11 cellular contexts compared by ENCODE assay signal in genomic region chr3:196486263-196486662, GRCh38. TPM values are rescaled to one million over a fixed set of nuclear protein-coding genes. Genes with fewer than 3 reads are reported as not detected.
DNase-seq lines count a peak whose midpoint lies in the region; ATAC-seq and TF ChIP-seq lines count a peak whose summit lies in the region.
"Had no signal": no experiment of that assay in that cellular context is flagged by ENCODE, and none has a peak within 500 bp of the region (broad histone marks: within the 10 kb centered on the region; RNA-seq: fewer than 3 reads in every experiment).

No MANE protein-coding gene starts in this region.

- H4K20me1 ChIP-seq in PC-3 (ENCODE audit: low read length) = no peaks in the 10 kb centered on the region

- H2AFZ ChIP-seq in PC-3 (ENCODE audit: low read length) = no peak overlapping the region

- no peak overlapping the region for H3K9ac ChIP-seq in PC-3 (ENCODE audit: low read length)

- no peaks in the 10 kb centered on the region for H3F3A ChIP-seq in PC-3 (ENCODE audit: low read length, unreplicated experiment)

- no peak overlapping the region for H3K27ac ChIP-seq in PC-3 (ENCODE audit: low read length)
- H3K27ac ChIP-seq: SJCRH30 had no signal

- H3K4me3 Mint-ChIP-seq in activated naive CD4-positive, alpha-beta T cell treated with anti-CD3 and anti-CD28 coated beads for 36 hours = no peak overlapping the region
- H3K4me3 Mint-ChIP-seq: IgD-negative memory B cell had no signal

- intact Hi-C loops in activated naive CD4-positive, alpha-beta T cell treated with anti-CD3 and anti-CD28 coated beads for 36 hours (cut with micrococcal nuclease) = loop anchor here (1.0 kb wide), 1 partner anchor 33 kb away; no protein-coding TSS in a partner anchor
- intact Hi-C loops in PC-3 (cut with micrococcal nuclease) = loop anchor here (2.0 to 5.0 kb wide), 3 partner anchors 15 to 76 kb away; no protein-coding TSS in a partner anchor

- POLR2A ChIA-PET in PC-3 (lab: Charles Lee; ENCODE audit: unreplicated experiment) = interaction anchor here (0.6 to 0.7 kb wide), 2 partner anchors 16 to 34 kb away, joined by 3 to 5 read pairs; no protein-coding TSS in a partner anchor

- H3K4me2 ChIP-seq in PC-3 (ENCODE audit: low read length) = no peak overlapping the region

- no peaks in the 10 kb centered on the region for H3K4me1 Mint-ChIP-seq in activated naive CD4-positive, alpha-beta T cell treated with anti-CD3 and anti-CD28 coated beads for 36 hours (ENCODE audit: low read depth)

- no peak overlapping the region for H3K4me3 ChIP-seq in PC-3 (ENCODE audit: low read length)
- H3K4me3 ChIP-seq: SJCRH30 had no signal

- peaks cover 25% of the 10 kb centered on the region for H3K79me2 ChIP-seq in PC-3 (ENCODE audit: low read length)

- peaks cover 44% of the 10 kb centered on the region for H3K36me3 ChIP-seq in PC-3 (ENCODE audit: low read depth, low read length)

- peak; percentile 67 for TF ChIP-seq CTCF in PC-3 (conservative IDR thresholded peaks at IDR 0.05; ENCODE audit: low read depth, low read length)

- H3K4me1 ChIP-seq in PC-3 (ENCODE audit: insufficient read depth, low read length) = no peaks in the 10 kb centered on the region
- H3K4me1 ChIP-seq: SJCRH30 had no signal

- H3K9me2 ChIP-seq in PC-3 (replicated peaks; ENCODE audit: low read length) = no peaks in the 10 kb centered on the region

- no peaks in the 10 kb centered on the region for H3K27me3 ChIP-seq in PC-3 (ENCODE audit: low read length)
- H3K27me3 ChIP-seq: SJCRH30 had no signal

- H3K27ac Mint-ChIP-seq in activated naive CD4-positive, alpha-beta T cell treated with anti-CD3 and anti-CD28 coated beads for 36 hours = no peak overlapping the region
- H3K27ac Mint-ChIP-seq: IgD-negative memory B cell had no signal

- DNase-seq in activated naive CD4-positive, alpha-beta T cell treated with anti-CD3 and anti-CD28 coated beads for 36 hours = peak; percentile 44
- no peak for DNase-seq in activated naive CD4-positive, alpha-beta T cell (lab: John Stamatoyannopoulos, UW)
- DNase-seq in PC-3 (peak; percentile 28), dermis blood vessel endothelial cell (peak; percentile 45), hepatic stellate cell (ENCODE audit: low spot score) (no peak)
- peak; percentile 14 to 34 for DNase-seq in stimulated activated CD4-positive, alpha-beta T cell treated with anti-CD3 and anti-CD28 coated beads, Interleukin-2, amount 100 ng/mL, for 24 hours
- DNase-seq: DMS153, SJCRH30 had no signal

- H3K9me3 Mint-ChIP-seq in activated naive CD4-positive, alpha-beta T cell treated with anti-CD3 and anti-CD28 coated beads for 36 hours = no peaks in the 10 kb centered on the region
- H3K9me3 Mint-ChIP-seq: IgD-negative memory B cell had no signal

- peaks cover 20% of the 10 kb centered on the region for H3K36me3 Mint-ChIP-seq in activated naive CD4-positive, alpha-beta T cell treated with anti-CD3 and anti-CD28 coated beads for 36 hours (ENCODE audit: low read depth)

- CTCF ChIA-PET in activated naive CD4-positive, alpha-beta T cell treated with anti-CD3 and anti-CD28 coated beads for 36 hours (lab: Charles Lee) = interaction anchor here (0.6 to 3.2 kb wide), 9 partner anchors 11 to 241 kb away, joined by 3 to 28 read pairs (median 3); no protein-coding TSS in a partner anchor
- CTCF ChIA-PET in PC-3 (lab: Charles Lee) = interaction anchor here (0.6 to 1.0 kb wide), 4 partner anchors 30 to 87 kb away, joined by 3 to 4 read pairs (median 4); no protein-coding TSS in a partner anchor

- H3K27me3 Mint-ChIP-seq in activated naive CD4-positive, alpha-beta T cell treated with anti-CD3 and anti-CD28 coated beads for 36 hours (ENCODE audit: low read depth) = no peaks in the 10 kb centered on the region
- H3K27me3 Mint-ChIP-seq: IgD-negative memory B cell had no signal

- no TSS peak for BruUV-seq in PC-3 (replicated peaks; lab: Mats Ljungman, UMichigan)

- ATAC-seq in PC-3 (no peak), GM21447 (IDR thresholded peaks at IDR 0.05; ENCODE audit: unreplicated experiment) (no peak), GM21529 (IDR thresholded peaks at IDR 0.05; ENCODE audit: unreplicated experiment) (no peak)

- H3K9me3 ChIP-seq in PC-3 (ENCODE audit: low read length) = no peaks in the 10 kb centered on the region
- H3K9me3 ChIP-seq: SJCRH30 had no signal

RNA-seq across cellular contexts. Expression of gene RNF168, which starts 17.3 kb away (rescaled TPM):
- 10 to 100 TPM; 28.9 to 29.1 TPM for total RNA-seq in activated naive CD4-positive, alpha-beta T cell treated with anti-CD3 and anti-CD28 coated beads for 36 hours
- total RNA-seq in PC-3 (2014; rRNA removed) (12.8 and 13.8 TPM in 2 replicates), dermis blood vessel endothelial cell (23.5 TPM in 2 replicates)

RNA-seq across cellular contexts. Expression of gene SMCO1, which starts 28.9 kb away (rescaled TPM):
- not detected for total RNA-seq in activated naive CD4-positive, alpha-beta T cell treated with anti-CD3 and anti-CD28 coated beads for 36 hours
- total RNA-seq in PC-3 (2014; rRNA removed) (not detected in 2 replicates), dermis blood vessel endothelial cell (not detected in 2 replicates)
- total RNA-seq: SJCRH30 had no signal

RNA-seq across cellular contexts. Expression of gene UBXN7, which starts 54.0 kb away (rescaled TPM):
- total RNA-seq in activated naive CD4-positive, alpha-beta T cell treated with anti-CD3 and anti-CD28 coated beads for 36 hours = 10 to 100 TPM; 54.2 to 62.5 TPM
- total RNA-seq in PC-3 (2014; rRNA removed) (10.2 and 10.5 TPM in 2 replicates), dermis blood vessel endothelial cell (18.0 and 27.5 TPM in 2 replicates)

Comparison
In these comparisons a context has a peak if more than half of its experiments do, and no peak if none do; other contexts are left out.
1. DNase-seq: peak in activated naive CD4-positive, alpha-beta T cell treated with anti-CD3 and anti-CD28 coated beads for 36 hours (single experiment), PC-3 (single experiment), dermis blood vessel endothelial cell (single experiment) and stimulated activated CD4-positive, alpha-beta T cell treated with anti-CD3 and anti-CD28 coated beads, Interleukin-2, amount 100 ng/mL, for 24 hours (2 of 2); none in activated naive CD4-positive, alpha-beta T cell (0 of 4) and hepatic stellate cell (single experiment).